ENCODE assay signal across 8 cellular contexts in genomic region chr12:49740930-49741881, GRCh38. TPM values are rescaled to one million over a fixed set of nuclear protein-coding genes. Genes with fewer than 3 reads are reported as not detected.
DNase-seq lines count a peak whose midpoint lies in the region; TF ChIP-seq lines count a peak whose summit lies in the region.

TMBIM6 (plus strand) TSS chr12:49741557; CDS start chr12:49752494, 10,937 bp downstream.

- H3K9me3 Mint-ChIP-seq in H9 (no peaks in the 10 kb centered on the region; a peak in 1 of 5 replicates), neural crest cell (no peaks in the 10 kb centered on the region)

- H3K56ac ChIP-seq in H9 (ENCODE audit: insufficient read length, low read depth, low read length): no peak within 1 kb of the TSS

- no peak within 1 kb of the TSS for H3T11ph ChIP-seq in H9 (ENCODE audit: low read length)

- in situ Hi-C loops in G401 (cut with HindIII; ENCODE audit: low sequenced_read_pairs): no loop called here

- H3K4me3 Mint-ChIP-seq in H9 (peak within 1 kb of the TSS; percentile 91 to 96), neural crest cell (peak within 1 kb of the TSS; percentile 97)

- H3K9me3 ChIP-seq in H9 (ENCODE audit: control insufficient read depth, low read depth, low read length): no peaks in the 10 kb centered on the region
- H3K9me3 ChIP-seq in MG63: no peaks in the 10 kb centered on the region

- peak; percentile 100 for DNase-seq in G401 (ENCODE audit: low spot score)
- peak; percentile 100 for DNase-seq in H9
- DNase-seq in MG63: peak; percentile 100
- DNase-seq in SIG-M5 (lab: John Stamatoyannopoulos, UW): peak; percentile 100
- DNase-seq in activated gamma-delta T cell treated with Interleukin-2 at 50 U/mL for 16 hours: peak; percentile 99
- DNase-seq in fibroblast of villous mesenchyme (ENCODE audit: low read depth): peak; percentile 100
- peak; percentile 99 for DNase-seq in neural crest cell (ENCODE audit: low read depth, low spot score)
- peak; percentile 100 for DNase-seq in stromal cell of bone marrow (ENCODE audit: low read depth)

- H3K23me2 ChIP-seq in H9 (ENCODE audit: insufficient read length, low read depth, low read length, poor library complexity, severe bottlenecking): peaks cover 3% of the 10 kb centered on the region

- H3K4me3 ChIP-seq in MG63: peak within 1 kb of the TSS; percentile 82
- H3K4me3 ChIP-seq in fibroblast of villous mesenchyme (ENCODE audit: low read depth, low read length): peak within 1 kb of the TSS; percentile 98

- H3K14ac ChIP-seq in H9 (ENCODE audit: insufficient read depth, low read length): peak within 1 kb of the TSS; percentile 93

- peaks cover 0 to 15% (median 11%) of the 10 kb centered on the region in 3 experiments; a peak in 4 of 7 replicates for H3K36me3 Mint-ChIP-seq in H9 (ENCODE audit: insufficient read depth in 1 of 3, low read depth in 3 of 3)
- peaks cover 5% of the 10 kb centered on the region for H3K36me3 Mint-ChIP-seq in neural crest cell (ENCODE audit: low read depth)

- peak within 1 kb of the TSS; percentile 89 for H2BK5ac ChIP-seq in H9 (ENCODE audit: insufficient read length, low read length)

- no peak within 1 kb of the TSS for H2BK12ac ChIP-seq in H9 (ENCODE audit: insufficient read length, low read depth, low read length)

- H3K27ac Mint-ChIP-seq in H9: peak within 1 kb of the TSS; percentile 99 to 100 (median 99)
- H3K27ac Mint-ChIP-seq in neural crest cell (ENCODE audit: unreplicated experiment): peak within 1 kb of the TSS; percentile 97

- H3K79me1 ChIP-seq in H9 (ENCODE audit: insufficient read depth, low read depth, low read length, poor library complexity, severe bottlenecking): no peaks in the 10 kb centered on the region

- no peak within 1 kb of the TSS for H3K23ac ChIP-seq in H9 (ENCODE audit: insufficient read length, low read depth, low read length)

- H3K4ac ChIP-seq in H9 (ENCODE audit: low read depth, low read length): no peak within 1 kb of the TSS

- no peak within 1 kb of the TSS for H2BK20ac ChIP-seq in H9 (ENCODE audit: low read depth, low read length, poor library complexity, severe bottlenecking)

- H2BK15ac ChIP-seq in H9 (ENCODE audit: low read depth, low read length): no peak within 1 kb of the TSS

- H3K4me1 ChIP-seq in H9 (ENCODE audit: insufficient read depth, low read length): no peaks in the 10 kb centered on the region

- peak within 1 kb of the TSS; percentile 75 for H2AFZ ChIP-seq in H9 (ENCODE audit: low read length)

- TF ChIP-seq CTCF in H9 (conservative IDR thresholded peaks at IDR 0.05) (peak; percentile 96), fibroblast of villous mesenchyme (IDR thresholded peaks at IDR 0.05; ENCODE audit: insufficient read depth, low read depth, low read length) (peak; percentile 96), neural crest cell (conservative IDR thresholded peaks at IDR 0.05) (peak; percentile 92)

- peaks cover 30% of the 10 kb centered on the region for H3K79me2 ChIP-seq in H9 (ENCODE audit: insufficient read depth, low read length)

- H3K27ac ChIP-seq in H9 (ENCODE audit: insufficient read length, low read depth, low read length): peak within 1 kb of the TSS; percentile 94

- peak within 1 kb of the TSS; percentile 40 for H2BK120ac ChIP-seq in H9 (ENCODE audit: low read depth, low read length, poor library complexity, severe bottlenecking)

- peak within 1 kb of the TSS; percentile 28 for H4K8ac ChIP-seq in H9 (replicated peaks; ENCODE audit: insufficient read length, low read depth, low read length)

- peak within 1 kb of the TSS; percentile 98 for H3K18ac ChIP-seq in H9 (ENCODE audit: insufficient read length, low read depth, low read length)

- WGBS in H9 (ENCODE audit: extremely low coverage, insufficient read length, low lambda C conversion rate): no CpG with 5 or more reads among the region's 50 CpGs

- H3K27me3 ChIP-seq in H9 (ENCODE audit: insufficient read depth, low read length) (no peaks in the 10 kb centered on the region), MG63 (no peaks in the 10 kb centered on the region)

- no peak within 1 kb of the TSS for H4K91ac ChIP-seq in H9 (ENCODE audit: insufficient read length, low read depth, low read length)

- H3K36me3 ChIP-seq in MG63: peaks cover 20% of the 10 kb centered on the region

- H3K4me1 Mint-ChIP-seq in H9: peaks cover 25 to 29% of the 10 kb centered on the region in 2 experiments
- peaks cover 41% of the 10 kb centered on the region for H3K4me1 Mint-ChIP-seq in neural crest cell

- H3K27me3 Mint-ChIP-seq in H9 (ENCODE audit: low read depth) (peaks cover 2% of the 10 kb centered on the region; the same call in 1 of the 2 replicates), neural crest cell (ENCODE audit: low read depth) (peaks cover 2% of the 10 kb centered on the region)

- H3K4me2 ChIP-seq in H9 (ENCODE audit: insufficient read depth, insufficient read length, low read length): peak within 1 kb of the TSS; percentile 79

- no peaks in the 10 kb centered on the region for H4K20me1 ChIP-seq in H9 (ENCODE audit: control insufficient read depth, insufficient read depth, insufficient read length)

- no peak within 1 kb of the TSS for H4K5ac ChIP-seq in H9 (ENCODE audit: insufficient read length, low read depth, low read length)

- H2AK5ac ChIP-seq in H9 (ENCODE audit: insufficient read length, low read length): no peak within 1 kb of the TSS

- H3K9ac ChIP-seq in H9 (ENCODE audit: extremely low read depth, insufficient read length, low read length): peak within 1 kb of the TSS; percentile 99

RNA-seq across cellular contexts. Expression of gene TMBIM6, which starts in this region (rescaled TPM):
- total RNA-seq in G401 (2014; rRNA removed; shearing (Covaris generic)): 235 and 267 TPM in 2 replicates
- total RNA-seq in H9 (2021) (362 and 373 TPM in 2 replicates), fibroblast of villous mesenchyme (377 and 506 TPM in 2 replicates), neural crest cell (352 and 370 TPM in 2 replicates)
- 260 and 282 TPM in 2 replicates for total RNA-seq in MG63 (2014; rRNA removed; shearing (Covaris generic); ENCODE audit: low replicate concordance)

Comparison
In these comparisons a context has a peak if more than half of its experiments do, and no peak if none do; other contexts are left out.
1. Peak in every context shown above with its lines: DNase-seq, H3K4me3 ChIP-seq and H3K27ac ChIP-seq.